In the genomic region with DNA sequence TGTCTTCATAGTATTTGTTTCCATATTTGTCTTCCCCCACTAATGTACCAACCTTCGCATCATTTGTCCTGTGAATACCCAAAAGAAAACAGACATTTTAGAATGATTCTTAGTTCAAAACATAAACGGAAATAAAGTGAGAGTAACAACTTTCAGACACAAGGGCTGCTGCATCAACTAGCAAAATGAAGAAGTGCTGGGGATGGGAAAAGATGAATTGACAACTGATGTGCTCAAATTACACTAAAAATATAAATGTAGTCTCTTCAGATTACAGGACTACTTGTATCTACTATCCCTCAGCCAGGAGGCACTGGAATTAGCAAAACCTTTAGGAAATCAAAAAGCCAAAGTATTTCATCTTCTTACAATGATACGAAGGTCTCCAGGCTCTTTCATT, we compare ENCODE assay signal across 8 cellular contexts. TPM values are rescaled to one million over a fixed set of nuclear protein-coding genes. Genes with fewer than 3 reads are reported as not detected.
DNase-seq lines count a peak whose midpoint lies in the region; ATAC-seq, FAIRE-seq and TF ChIP-seq lines count a peak whose summit lies in the region.

No MANE protein-coding gene starts in this region.

- H3K4me3 ChIP-seq in HepG2 (replicated peaks in 1 of 3; ENCODE audit: insufficient read depth in 1 of 3, low read depth in 2 of 3, low read length in 3 of 3): peak overlapping the region; percentile 76 to 89 (median 84)
- H3K4me3 ChIP-seq in thyroid gland (replicated peaks in 1 of 3): peak overlapping the region; percentile 60 to 66 (median 66)

- TF ChIP-seq RAD21 in HepG2 (CRISPR knock-in tag; IDR thresholded peaks at IDR 0.05): no peak

- no peaks in the 10 kb centered on the region for H4K20me1 ChIP-seq in HepG2 (ENCODE audit: insufficient read depth, low read length)

- H3K27ac Mint-ChIP-seq in activated naive CD8-positive, alpha-beta T cell: peak overlapping the region; percentile 92

- peak overlapping the region; percentile 78 for H3K4me2 ChIP-seq in HepG2 (ENCODE audit: low read depth, low read length)

- H3K27me3 ChIP-seq in HepG2 (ENCODE audit: control insufficient read depth in 1 of 2, insufficient read depth in 2 of 2, low read length in 2 of 2): no peaks in the 10 kb centered on the region; a peak in 1 of 5 replicates
- H3K27me3 ChIP-seq in thyroid gland: no peaks in the 10 kb centered on the region

- peaks cover 24% of the 10 kb centered on the region for H3K36me3 Mint-ChIP-seq in activated T-cell treated with anti-CD3 and anti-CD28 coated beads, Interleukin-2, amount 50 U/mL, for 4 hours (ENCODE audit: insufficient read depth)
- peaks cover 27% of the 10 kb centered on the region for H3K36me3 Mint-ChIP-seq in activated naive CD8-positive, alpha-beta T cell

- peaks cover 58% of the 10 kb centered on the region for H3K4me1 Mint-ChIP-seq in activated T-cell treated with anti-CD3 and anti-CD28 coated beads, Interleukin-2, amount 50 U/mL, for 4 hours (ENCODE audit: low read depth)
- H3K4me1 Mint-ChIP-seq in activated naive CD8-positive, alpha-beta T cell (ENCODE audit: low read depth): peaks cover 54% of the 10 kb centered on the region

- H3K4me1 ChIP-seq in HepG2 (ENCODE audit: insufficient read depth, low read length) (peaks cover 41% of the 10 kb centered on the region), thyroid gland (peaks cover 6 to 21% of the 10 kb centered on the region in 2 donors)

- DNase-seq in activated T-cell treated with anti-CD3 and anti-CD28 coated beads, Interleukin-2, amount 50 U/mL, for 4 hours: no peak
- no peak for DNase-seq in activated T-cell treated with anti-CD3 and anti-CD28 coated beads, Interleukin-2, amount 50 U/mL, for 1 hour
- no peak for DNase-seq in HepG2 (ENCODE audit: low spot score)
- DNase-seq in thyroid gland: no peak
- DNase-seq in GM12891 (ENCODE audit: insufficient read length, low spot score): no peak
- DNase-seq in activated CD4-positive, alpha-beta T cell treated with anti-CD3 and anti-CD28 coated beads, Interleukin-2, amount 50 U/mL, for 4 hours: no peak

- peak overlapping the region; percentile 77 for H3K27ac ChIP-seq in HepG2 (ENCODE audit: extremely low read length, insufficient read depth, low read length)
- peak overlapping the region in 2 of 3 donors; percentile 75 to 79 for H3K27ac ChIP-seq in thyroid gland

- no peak for TF ChIP-seq POLR2A in HepG2 (IDR thresholded peaks at IDR 0.05; ENCODE audit: insufficient read depth in 1 of 2, low read depth in 2 of 2, low read length in 2 of 2)
- TF ChIP-seq POLR2A in thyroid gland (IDR thresholded peaks at IDR 0.05): no peak
- TF ChIP-seq POLR2A in GM12891 (IDR thresholded peaks at IDR 0.05; ENCODE audit: low read depth, low read length): no peak

- TF ChIP-seq EP300 in HepG2 (IDR thresholded peaks at IDR 0.05; ENCODE audit: low read depth in 2 of 2, low read length in 2 of 2) (no peak), HepG2 (CRISPR knock-in tag; IDR thresholded peaks at IDR 0.05; ENCODE audit: borderline replicate concordance) (no peak)

- H3K4me3 Mint-ChIP-seq in activated T-cell treated with anti-CD3 and anti-CD28 coated beads, Interleukin-2, amount 50 U/mL, for 4 hours: peak overlapping the region; percentile 95
- H3K4me3 Mint-ChIP-seq in activated naive CD8-positive, alpha-beta T cell: peak overlapping the region; percentile 97

- H3K9me3 ChIP-seq in HepG2 (ENCODE audit: low read length) (peaks cover 3% of the 10 kb centered on the region), thyroid gland (no peaks in the 10 kb centered on the region)

- intact Hi-C loops in HepG2 (cut with micrococcal nuclease; ENCODE audit: unreplicated experiment): no loop called here
- intact Hi-C loops in thyroid gland (cut with DNase I): no loop called here

- H3K9me3 Mint-ChIP-seq in activated T-cell treated with anti-CD3 and anti-CD28 coated beads, Interleukin-2, amount 50 U/mL, for 4 hours: peaks cover 16% of the 10 kb centered on the region
- peaks cover 9% of the 10 kb centered on the region for H3K9me3 Mint-ChIP-seq in activated naive CD8-positive, alpha-beta T cell (ENCODE audit: low read depth)

- ATAC-seq in activated T-cell treated with anti-CD3 and anti-CD28 coated beads, Interleukin-2, amount 50 U/mL, for 4 hours: no peak
- ATAC-seq in HepG2 (no peak), GM21825 (IDR thresholded peaks at IDR 0.05; ENCODE audit: unreplicated experiment) (no peak)

- CTCF ChIA-PET in HepG2 (lab: Yijun Ruan, JAX; ENCODE audit: low intra/inter-chr PET ratio, low total read pairs): no interaction called here

- in situ Hi-C loops in HepG2 (cut with HindIII; ENCODE audit: extremely low pct_ligation_motif_present, low pct_unique_long_range_greater_than_20kb): no loop called here

- no peaks in the 10 kb centered on the region for H3K27me3 Mint-ChIP-seq in activated T-cell treated with anti-CD3 and anti-CD28 coated beads, Interleukin-2, amount 50 U/mL, for 4 hours (ENCODE audit: low read depth)
- H3K27me3 Mint-ChIP-seq in activated naive CD8-positive, alpha-beta T cell: no peaks in the 10 kb centered on the region

- no peak for FAIRE-seq in HepG2 (lab: Jason Lieb, UNC)
- no peak for FAIRE-seq in GM12891 (lab: Jason Lieb, UNC)

- WGBS in HepG2 (ENCODE audit: low lambda C conversion rate): 16% methylated on average over 3 of the region's 3 CpGs
- WGBS in thyroid gland, 2 donors: 24 to 29% methylated on average over 3 of the region's 3 CpGs

- H3K36me3 ChIP-seq in HepG2 (replicated peaks in 1 of 2; ENCODE audit: control insufficient read depth in 1 of 2, insufficient read depth in 2 of 2, low read length in 2 of 2) (peaks cover 2 to 3% of the 10 kb centered on the region in 2 experiments; a peak in 1 of 5 replicates), thyroid gland (peaks cover 0 to 8% of the 10 kb centered on the region in 2 donors)

- TF ChIP-seq CTCF in HepG2 (CRISPR knock-in tag; IDR thresholded peaks at IDR 0.05) (no peak), thyroid gland (IDR thresholded peaks at IDR 0.05) (no peak)

- BruUV-seq in HepG2 (replicated peaks; lab: Mats Ljungman, UMichigan): no TSS peak

- POLR2A ChIA-PET in HepG2 (lab: Yijun Ruan, JAX): interaction anchor here (1.2 to 1.4 kb wide), 5 partner anchors 9 to 471 kb away, joined by 4 to 11 read pairs (median 9); partner anchors contain the start of genes METAP2 and NR2C1

- H3K79me2 ChIP-seq in HepG2 (ENCODE audit: insufficient read depth, low read length): peaks cover 42% of the 10 kb centered on the region

- peak overlapping the region; percentile 83 for H3K9ac ChIP-seq in HepG2 (ENCODE audit: insufficient read depth, low read depth, low read length)

- no peak overlapping the region for H2AFZ ChIP-seq in HepG2 (ENCODE audit: low read length)

TF ChIP-seq in HepG2, 621 proteins besides CTCF, POLR2A, EP300 and RAD21 (continues in another document):
- TF ChIP-seq ZNF577 (CRISPR knock-in tag; IDR thresholded peaks at IDR 0.05; ENCODE audit: borderline replicate concordance, low read depth): no peak

TF ChIP-seq in GM12891, 5 proteins besides CTCF, POLR2A, EP300 and RAD21:
- TF ChIP-seq TAF1 (IDR thresholded peaks at IDR 0.05; ENCODE audit: low read depth, low read length) (no peak), POU2F2 (IDR thresholded peaks at IDR 0.05; ENCODE audit: low read depth, low read length) (no peak), SPI1 (IDR thresholded peaks at IDR 0.05; ENCODE audit: low read depth, low read length) (no peak), POLR2AphosphoS5 (IDR thresholded peaks at IDR 0.05; ENCODE audit: low read depth, low read length) (no peak), PAX5 (IDR thresholded peaks at IDR 0.05; ENCODE audit: insufficient read depth, low read length, severe bottlenecking) (no peak)

RNA-seq across cellular contexts. Expression of gene NDUFA12, which starts 0.7 kb away (rescaled TPM):
- total RNA-seq in activated T-cell treated with anti-CD3 and anti-CD28 coated beads, Interleukin-2, amount 50 U/mL, for 4 hours: 100 to 1,000 TPM; 141 to 155 (median 151) TPM
- total RNA-seq in HepG2 (2016; rRNA removed; fragmentation: Illumina TruSeq; extraction: Trizol) (173 and 223 TPM in 2 replicates), thyroid gland (100 to 1,000 TPM in 3 of 4 donors, 10 to 100 TPM in 1; 88.4 to 178 (median 136) TPM)
- 70.6 and 71.7 TPM in 2 replicates for total RNA-seq in HepG2 (2016; cell fraction: cytosol; rRNA removed; fragmentation: Illumina TruSeq; extraction: Trizol; ENCODE audit: low read depth)
- total RNA-seq in HepG2 (2016; cell fraction: insoluble cytoplasmic fraction; rRNA removed; fragmentation: Illumina TruSeq; extraction: Trizol): 171 and 217 TPM in 2 replicates
- 52.8 and 57.6 TPM in 2 replicates for total RNA-seq in HepG2 (2016; cell fraction: membrane; rRNA removed; fragmentation: Illumina TruSeq; extraction: Trizol)
- 58.0 and 61.1 TPM in 2 replicates for total RNA-seq in HepG2 (2016; cell fraction: nucleus; rRNA removed; fragmentation: Illumina TruSeq; extraction: Trizol)
- polyA plus RNA-seq in HepG2 (2011; rRNA removed): 85.2 and 101 TPM in 2 replicates
- polyA plus RNA-seq in HepG2 (2011; cell fraction: cytosol; rRNA removed): 83.8 and 130 TPM in 2 replicates
- 18.3 and 23.8 TPM in 2 replicates for polyA plus RNA-seq in HepG2 (2011; cell fraction: nucleus; rRNA removed)
- 92.3 and 139 TPM in 2 replicates for polyA plus RNA-seq in HepG2 (2012)
- 56.5 and 60.4 TPM in 2 replicates for polyA plus RNA-seq in HepG2 (2016; cell fraction: cytosol; fragmentation: Illumina TruSeq; extraction: Trizol; ENCODE audit: low read depth)
- polyA plus RNA-seq in HepG2 (2016; cell fraction: insoluble cytoplasmic fraction; fragmentation: Illumina TruSeq; extraction: Trizol; ENCODE audit: low read depth): 239 and 243 TPM in 2 replicates
- 52.1 and 54.3 TPM in 2 replicates for polyA plus RNA-seq in HepG2 (2016; cell fraction: membrane; fragmentation: Illumina TruSeq; extraction: Trizol; ENCODE audit: low read depth)
- 86.3 and 99.3 TPM in 2 replicates for polyA plus RNA-seq in HepG2 (2016; cell fraction: nucleus; fragmentation: Illumina TruSeq; extraction: Trizol; ENCODE audit: insufficient read depth, low read depth)
- polyA minus RNA-seq in HepG2 (2011; rRNA and poly(A)+ RNA removed; ENCODE audit: low replicate concordance): 19.0 and 44.0 TPM in 2 replicates
- 37.3 and 53.0 TPM in 2 replicates for polyA minus RNA-seq in HepG2 (2011; cell fraction: cytosol; rRNA and poly(A)+ RNA removed)
- 19.1 and 19.7 TPM in 2 replicates for polyA minus RNA-seq in HepG2 (2011; cell fraction: nucleus; rRNA and poly(A)+ RNA removed)
- polyA plus RNA-seq in GM12891 (2012; ENCODE audit: low read depth, missing spikeins): 277 TPM
